ENCODE assay signal across 10 cellular contexts in the genomic region with DNA sequence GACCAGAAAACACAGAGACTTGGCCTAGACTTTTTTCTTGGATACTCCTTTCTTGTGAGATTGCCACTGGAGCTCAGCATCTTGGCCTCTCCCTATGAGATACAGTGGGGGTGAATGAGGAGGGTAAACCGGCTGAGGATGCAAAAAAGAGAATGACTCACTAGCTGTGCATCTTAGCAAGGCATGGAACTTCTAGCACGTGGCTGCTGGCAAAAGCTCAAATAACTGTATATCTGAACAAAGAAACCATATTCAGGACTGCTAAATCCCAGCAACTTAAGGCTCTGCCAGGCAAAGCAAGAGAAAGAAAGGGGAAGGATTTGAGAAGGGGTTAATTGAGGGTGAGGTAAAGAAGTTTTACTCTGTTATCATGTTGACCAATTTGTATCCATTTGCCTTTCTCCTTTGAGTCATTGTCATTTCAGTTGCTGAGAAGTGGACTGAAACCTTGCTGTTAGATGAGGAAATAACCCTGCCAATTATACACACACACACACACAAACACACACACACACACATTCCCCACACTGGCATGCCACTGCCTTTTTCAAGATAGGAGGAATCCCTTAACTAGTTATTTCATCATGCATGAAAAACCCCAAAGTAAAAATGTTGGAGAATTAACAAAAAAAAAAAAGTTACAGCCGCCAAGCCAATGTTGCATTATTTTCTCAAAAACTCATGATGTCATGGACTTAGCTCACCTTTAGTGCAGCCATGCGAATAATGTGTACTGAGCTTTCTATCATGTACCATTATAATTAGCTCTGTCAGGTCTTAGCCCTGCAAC.
DNase-seq lines count a peak whose midpoint lies in the region; ATAC-seq and TF ChIP-seq lines count a peak whose summit lies in the region.
"Had no signal": no experiment of that assay in that cellular context is flagged by ENCODE, and none has a peak within 500 bp of the region (broad histone marks: within the 10 kb centered on the region; RNA-seq: fewer than 3 reads in every experiment).

No MANE protein-coding gene starts in this region.

- H3K27ac Mint-ChIP-seq in activated naive CD4-positive, alpha-beta T cell treated with anti-CD3 and anti-CD28 coated beads, Interleukin-2, amount 50 U/mL, for 72 hours: no peak overlapping the region
- H3K27ac Mint-ChIP-seq: CD4-positive, CD25-positive, alpha-beta regulatory T cell had no signal

- no peaks in the 10 kb centered on the region for H3K36me3 Mint-ChIP-seq in activated naive CD4-positive, alpha-beta T cell treated with anti-CD3 and anti-CD28 coated beads, Interleukin-2, amount 50 U/mL, for 72 hours
- H3K36me3 Mint-ChIP-seq: CD4-positive, CD25-positive, alpha-beta regulatory T cell had no signal

- peaks cover 8% of the 10 kb centered on the region for H3K4me1 ChIP-seq in right cardiac atrium (ENCODE audit: control insufficient read depth, insufficient read depth, low read length)
- peaks cover 22 to 56% (median 49%) of the 10 kb centered on the region in 9 donors for H3K4me1 ChIP-seq in heart right ventricle

- 47% methylated on average over 4 of the region's 4 CpGs for WGBS in right cardiac atrium
- WGBS in heart right ventricle, 2 donors: 51 to 61% methylated on average over 4 of the region's 4 CpGs

- ATAC-seq in right cardiac atrium (no peak), heart right ventricle (no peak), GM21360 (IDR thresholded peaks at IDR 0.05; ENCODE audit: unreplicated experiment) (no peak), GM18502 (IDR thresholded peaks at IDR 0.05; ENCODE audit: poor library complexity, unreplicated experiment) (no peak)
- no peak for ATAC-seq in activated naive CD4-positive, alpha-beta T cell treated with anti-CD3 and anti-CD28 coated beads, Interleukin-2, amount 50 U/mL, for 72 hours

- H3K27ac ChIP-seq in right cardiac atrium (ENCODE audit: low read length) (peak overlapping the region; percentile 43), heart right ventricle (peak overlapping the region in 2 of 10 donors; percentile 83 to 89)

- H3K27me3 ChIP-seq in right cardiac atrium (ENCODE audit: control insufficient read depth, insufficient read depth) (no peaks in the 10 kb centered on the region), heart right ventricle (no peaks in the 10 kb centered on the region)

- no peaks in the 10 kb centered on the region for H3K36me3 ChIP-seq in heart right ventricle

- H3K4me3 ChIP-seq in right cardiac atrium (ENCODE audit: low read length) (no peak overlapping the region), heart right ventricle (peak overlapping the region in 1 of 10 donors; percentile 27)

- DNase-seq in right cardiac atrium (no peak), heart right ventricle (no peak), amniotic epithelial cell (ENCODE audit: low read depth) (peak; percentile 95), iris pigment epithelial cell (ENCODE audit: low read depth) (peak; percentile 94), amygdala (lab: John Stamatoyannopoulos, UW) (no peak)
- DNase-seq in activated naive CD4-positive, alpha-beta T cell treated with anti-CD3 and anti-CD28 coated beads, Interleukin-2, amount 50 U/mL, for 72 hours (ENCODE audit: low spot score in 2 of 2): no peak
- DNase-seq: CD4-positive, CD25-positive, alpha-beta regulatory T cell; effector CD8-positive, alpha-beta T cell had no signal

- peaks cover 0 to 5% of the 10 kb centered on the region in 2 donors for H3K9me3 Mint-ChIP-seq in activated naive CD4-positive, alpha-beta T cell treated with anti-CD3 and anti-CD28 coated beads, Interleukin-2, amount 50 U/mL, for 72 hours

- intact Hi-C loops in right cardiac atrium (cut with DNase I) (no loop called here), heart right ventricle (cut with DNase I) (no loop called here)

- TF ChIP-seq CTCF in heart right ventricle (IDR thresholded peaks at IDR 0.05): no peak

- no peaks in the 10 kb centered on the region for H3K9me3 ChIP-seq in right cardiac atrium (ENCODE audit: control insufficient read depth, low read length)
- peaks cover 0 to 6% (median 0%) of the 10 kb centered on the region in 11 donors for H3K9me3 ChIP-seq in heart right ventricle

Comparison
In these comparisons a context has a peak if more than half of its experiments do, and no peak if none do; other contexts are left out.
1. DNase-seq: peak in amniotic epithelial cell (single experiment) and iris pigment epithelial cell (single experiment); none in right cardiac atrium (0 of 3), heart right ventricle (0 of 2), amygdala (0 of 56) and activated naive CD4-positive, alpha-beta T cell treated with anti-CD3 and anti-CD28 coated beads, Interleukin-2, amount 50 U/mL, for 72 hours (0 of 2).